13 cellular contexts compared by ENCODE assay signal in genomic region chr22:40326905-40327735, GRCh38.
DNase-seq lines count a peak whose midpoint lies in the region; ATAC-seq and TF ChIP-seq lines count a peak whose summit lies in the region.
"Had no signal": no experiment of that assay in that cellular context is flagged by ENCODE, and none has a peak within 500 bp of the region (broad histone marks: within the 10 kb centered on the region; RNA-seq: fewer than 3 reads in every experiment).

No MANE protein-coding gene starts in this region.

- H3K4me3 ChIP-seq in fibroblast of mammary gland (ENCODE audit: control insufficient read depth, low read depth, low read length) = no peak overlapping the region
- H3K4me3 ChIP-seq: HAP-1 had no signal

- H3K27me3 Mint-ChIP-seq in T-helper 1 cell treated with Interleukin-12 subunit alpha and Interleukin-12 subunit beta and Interleukin-4 antibody, amounts not matched to agents 30 μg/mL and 1 μg/mL, for 36 hours (ENCODE audit: low read depth) = no peaks in the 10 kb centered on the region
- H3K27me3 Mint-ChIP-seq in stimulated activated memory B cell treated with anti-CD40 and anti-IgM and Interleukin-4, amounts not matched to agents 10 μg/mL and 1 μg/mL and 100 μg/mL, for 72 hours = no peaks in the 10 kb centered on the region

- peak overlapping the region; percentile 15 for H3K27ac Mint-ChIP-seq in T-helper 1 cell treated with Interleukin-12 subunit alpha and Interleukin-12 subunit beta and Interleukin-4 antibody, amounts not matched to agents 30 μg/mL and 1 μg/mL, for 36 hours
- H3K27ac Mint-ChIP-seq in stimulated activated memory B cell treated with anti-CD40 and anti-IgM and Interleukin-4, amounts not matched to agents 10 μg/mL and 1 μg/mL and 100 μg/mL, for 72 hours = peak overlapping the region; percentile 23

- H3K9me3 Mint-ChIP-seq in T-helper 1 cell treated with Interleukin-12 subunit alpha and Interleukin-12 subunit beta and Interleukin-4 antibody, amounts not matched to agents 30 μg/mL and 1 μg/mL, for 36 hours = no peaks in the 10 kb centered on the region
- H3K9me3 Mint-ChIP-seq in stimulated activated memory B cell treated with anti-CD40 and anti-IgM and Interleukin-4, amounts not matched to agents 10 μg/mL and 1 μg/mL and 100 μg/mL, for 72 hours = no peaks in the 10 kb centered on the region

- peaks cover 52% of the 10 kb centered on the region for H3K36me3 Mint-ChIP-seq in T-helper 1 cell treated with Interleukin-12 subunit alpha and Interleukin-12 subunit beta and Interleukin-4 antibody, amounts not matched to agents 30 μg/mL and 1 μg/mL, for 36 hours (ENCODE audit: low read depth)
- peaks cover 31% of the 10 kb centered on the region for H3K36me3 Mint-ChIP-seq in stimulated activated memory B cell treated with anti-CD40 and anti-IgM and Interleukin-4, amounts not matched to agents 10 μg/mL and 1 μg/mL and 100 μg/mL, for 72 hours

- ATAC-seq in stimulated activated memory B cell treated with anti-CD40 and anti-IgM and Interleukin-4, amounts not matched to agents 10 μg/mL and 1 μg/mL and 100 μg/mL, for 72 hours = no peak
- ATAC-seq in GM19452 (IDR thresholded peaks at IDR 0.05; ENCODE audit: unreplicated experiment) = no peak

- no peak overlapping the region for H3K4me3 Mint-ChIP-seq in T-helper 1 cell treated with Interleukin-12 subunit alpha and Interleukin-12 subunit beta and Interleukin-4 antibody, amounts not matched to agents 30 μg/mL and 1 μg/mL, for 36 hours
- H3K4me3 Mint-ChIP-seq in stimulated activated memory B cell treated with anti-CD40 and anti-IgM and Interleukin-4, amounts not matched to agents 10 μg/mL and 1 μg/mL and 100 μg/mL, for 72 hours = no peak overlapping the region

- TF ChIP-seq CTCF in fibroblast of mammary gland (conservative IDR thresholded peaks at IDR 0.05; ENCODE audit: control insufficient read depth, insufficient read depth, low read depth, low read length) = no peak

- DNase-seq in T-helper 1 cell (no peak), NCI-H69 (lab: John Stamatoyannopoulos, UW) (peak; percentile 88), fibroblast of mammary gland (ENCODE audit: low read depth) (peak; percentile 47), amniotic stem cell (lab: John Stamatoyannopoulos, UW) (no peak), GF-D8 (lab: John Stamatoyannopoulos, UW) (no peak)
- DNase-seq: ACHN; activated CD4-positive, alpha-beta T cell treated with anti-CD3 and anti-CD28 coated beads, Interleukin-2, amount 50 U/mL, for 4 hours; effector CD8-positive, alpha-beta T cell; stimulated activated CD4-positive, alpha-beta T cell treated with anti-CD3 and anti-CD28 coated beads, Interleukin-2, amount 100 ng/mL, for 48 hours had no signal

- peaks cover 72% of the 10 kb centered on the region for H3K4me1 Mint-ChIP-seq in T-helper 1 cell treated with Interleukin-12 subunit alpha and Interleukin-12 subunit beta and Interleukin-4 antibody, amounts not matched to agents 30 μg/mL and 1 μg/mL, for 36 hours (ENCODE audit: low read depth)
- H3K4me1 Mint-ChIP-seq in stimulated activated memory B cell treated with anti-CD40 and anti-IgM and Interleukin-4, amounts not matched to agents 10 μg/mL and 1 μg/mL and 100 μg/mL, for 72 hours = peaks cover 19% of the 10 kb centered on the region

Comparison
In these comparisons a context has a peak if more than half of its experiments do, and no peak if none do; other contexts are left out.
1. DNase-seq: peak in NCI-H69 (single experiment) and fibroblast of mammary gland (single experiment); none in T-helper 1 cell (0 of 5), amniotic stem cell (single experiment) and GF-D8 (single experiment).